In genomic region chr16:84619103-84619460, GRCh38 we compare ENCODE assay signal across 11 cellular contexts. TPM values are rescaled to one million over a fixed set of nuclear protein-coding genes. Genes with fewer than 3 reads are reported as not detected.
DNase-seq lines count a peak whose midpoint lies in the region; ATAC-seq and TF ChIP-seq lines count a peak whose summit lies in the region.
"Had no signal": no experiment of that assay in that cellular context is flagged by ENCODE, and none has a peak within 500 bp of the region (broad histone marks: within the 10 kb centered on the region; RNA-seq: fewer than 3 reads in every experiment).

No MANE protein-coding gene starts in this region.

- POLR2A ChIA-PET in T-cell (lab: Charles Lee), result interaction anchor here in 1 of 2 donors (0.7 kb wide), 1 partner anchor 23 kb away, joined by 4 read pairs; no protein-coding TSS in a partner anchor

- H3K27ac Mint-ChIP-seq in T-cell (peak overlapping the region; percentile 17 to 69), progenitor cell of endocrine pancreas (peak overlapping the region; percentile 35)

- H3K4me1 ChIP-seq in GM23248 (ENCODE audit: insufficient read depth), result peaks cover 16% of the 10 kb centered on the region
- peaks cover 20% of the 10 kb centered on the region for H3K4me1 ChIP-seq in fibroblast of lung (ENCODE audit: control insufficient read depth, extremely low read depth, insufficient read depth, low read length)

- WGBS in GM23248 (ENCODE audit: low coverage in 1 of 2, low lambda C conversion rate in 2 of 2, missing lambda C conversion rate in 2 of 2), 2 experiments, result 44 to 51% methylated on average over 3 of the region's 3 CpGs

- peak overlapping the region; percentile 90 for H3K27ac ChIP-seq in GM23248
- peak overlapping the region; percentile 82 for H3K27ac ChIP-seq in fibroblast of lung (ENCODE audit: insufficient read depth, low read length)

- no peaks in the 10 kb centered on the region for H3K9me3 Mint-ChIP-seq in T-cell
- no peaks in the 10 kb centered on the region for H3K9me3 Mint-ChIP-seq in progenitor cell of endocrine pancreas (ENCODE audit: low read depth)

- H3K9me2 ChIP-seq in GM23248 (ENCODE audit: insufficient read depth), result no peaks in the 10 kb centered on the region

- no peak overlapping the region; the same call in 1 of the 2 replicates for H3K9ac ChIP-seq in GM23248
- no peak overlapping the region for H3K9ac ChIP-seq in fibroblast of lung (ENCODE audit: insufficient read depth, low read length)

- CTCF ChIA-PET in T-cell (lab: Charles Lee), result interaction anchor here in 1 of 2 donors (0.6 to 0.8 kb wide), 3 partner anchors 12 to 111 kb away, joined by 3 to 5 read pairs (median 4); no protein-coding TSS in a partner anchor

- no peak for TF ChIP-seq CTCF in fibroblast of lung (conservative IDR thresholded peaks at IDR 0.05 in 1 of 2, IDR thresholded peaks at IDR 0.05 in 1 of 2; ENCODE audit: low read depth in 1 of 2, low read length in 2 of 2)
- no peak for TF ChIP-seq CTCF in progenitor cell of endocrine pancreas (IDR thresholded peaks at IDR 0.05; ENCODE audit: unreplicated experiment)

- H3K4me3 ChIP-seq in GM23248, result peak overlapping the region; percentile 68
- H3K4me3 ChIP-seq in fibroblast of lung (replicated peaks in 1 of 4; ENCODE audit: control extremely low read depth in 1 of 4, insufficient read depth in 1 of 4, low read depth in 3 of 4, low read length in 4 of 4), result peak overlapping the region in 3 of 4 experiments; percentile 30 to 40 (median 32)

- peaks cover 6% of the 10 kb centered on the region for H3K36me3 Mint-ChIP-seq in T-cell
- H3K36me3 Mint-ChIP-seq in progenitor cell of endocrine pancreas (ENCODE audit: insufficient read depth), result no peaks in the 10 kb centered on the region

- H3K27me3 Mint-ChIP-seq in T-cell (no peaks in the 10 kb centered on the region), progenitor cell of endocrine pancreas (peaks cover 12% of the 10 kb centered on the region)

- H3K79me2 ChIP-seq in GM23248 (ENCODE audit: insufficient read depth), result peaks cover 36% of the 10 kb centered on the region
- peaks cover 38% of the 10 kb centered on the region for H3K79me2 ChIP-seq in fibroblast of lung (ENCODE audit: control insufficient read depth, insufficient read depth, low read length)

- ATAC-seq in T-cell (replicated peaks in 1 of 4) (no peak), GM19397 (IDR thresholded peaks at IDR 0.05; ENCODE audit: unreplicated experiment) (no peak), HG02870 (IDR thresholded peaks at IDR 0.05; ENCODE audit: unreplicated experiment) (no peak), left ventricle myocardium superior (no peak)
- ATAC-seq: left colon had no signal

- H3K4me2 ChIP-seq in GM23248 (ENCODE audit: unreplicated experiment) (peak overlapping the region; percentile 86), fibroblast of lung (ENCODE audit: extremely low read depth, insufficient read depth, low read length) (peak overlapping the region; percentile 83)

- in situ Hi-C loops in GM23248 (cut with MboI), result no loop called here

- DNase-seq in GM23248 (no peak), T-cell (no peak), fibroblast of lung (ENCODE audit: low read depth in 2 of 2) (no peak), progenitor cell of endocrine pancreas (ENCODE audit: low spot score, unreplicated experiment) (no peak), left ventricle myocardium superior (no peak), NAMALWA (ENCODE audit: low spot score) (no peak)
- DNase-seq: esophagus squamous epithelium, left colon, NCI-H1092 treated with DMSO at 0.1 percent for 48 hours had no signal

- intact Hi-C loops in left ventricle myocardium superior (cut with micrococcal nuclease), result no loop called here

- H3K4me1 Mint-ChIP-seq in T-cell (peaks cover 37 to 43% (median 40%) of the 10 kb centered on the region in 3 donors), progenitor cell of endocrine pancreas (ENCODE audit: low read depth) (peaks cover 9% of the 10 kb centered on the region)

- H3K4me3 Mint-ChIP-seq in T-cell (peak overlapping the region; percentile 1 to 94 (median 66)), progenitor cell of endocrine pancreas (ENCODE audit: low read depth) (peak overlapping the region; percentile 59)

- H4K20me1 ChIP-seq in GM23248 (ENCODE audit: insufficient read depth), result no peaks in the 10 kb centered on the region
- no peaks in the 10 kb centered on the region for H4K20me1 ChIP-seq in fibroblast of lung (ENCODE audit: control insufficient read depth, extremely low read depth, insufficient read depth, low read length)

- no peaks in the 10 kb centered on the region for H3K27me3 ChIP-seq in GM23248 (replicated peaks; ENCODE audit: insufficient read depth)
- H3K27me3 ChIP-seq in fibroblast of lung (ENCODE audit: control insufficient read depth, insufficient read depth, low read length), result no peaks in the 10 kb centered on the region

- H3F3A ChIP-seq in GM23248 (ENCODE audit: insufficient read depth), result peaks cover 11% of the 10 kb centered on the region

- H2AFZ ChIP-seq in GM23248 (peak overlapping the region; percentile 71), fibroblast of lung (ENCODE audit: low read length) (no peak overlapping the region)

- H3K36me3 ChIP-seq in GM23248 (ENCODE audit: low read depth), result no peaks in the 10 kb centered on the region
- H3K36me3 ChIP-seq in fibroblast of lung (ENCODE audit: control insufficient read depth, insufficient read depth, low read length), result peaks cover 11% of the 10 kb centered on the region
- H3K36me3 ChIP-seq: esophagus squamous epithelium had no signal

- H3K9me3 ChIP-seq in GM23248 (ENCODE audit: low read depth) (no peaks in the 10 kb centered on the region), fibroblast of lung (ENCODE audit: control insufficient read depth, insufficient read depth, low read depth, low read length) (no peaks in the 10 kb centered on the region)
- H3K9me3 ChIP-seq: esophagus squamous epithelium had no signal

RNA-seq across cellular contexts. Expression of gene COTL1, which starts 1.2 kb away (rescaled TPM):
- total RNA-seq in GM23248 (2014; rRNA removed; shearing (Covaris generic)), result 144 and 145 TPM in 2 replicates
- polyA plus RNA-seq in GM23248 (2016; fragmentation: Nextera tagmentation; extraction: Ambion mirVana) (370 and 399 TPM in 2 replicates), fibroblast of lung (192 and 311 TPM in 2 replicates)
- total RNA-seq in T-cell (100 to 1,000 TPM; 205 to 265 (median 221) TPM), fibroblast of lung (64.5 and 103 TPM in 2 replicates), progenitor cell of endocrine pancreas (37.6 and 40.6 TPM in 2 replicates), left ventricle myocardium superior (11.8 TPM)
- polyA plus RNA-seq in fibroblast of lung (2012), result 351 and 505 TPM in 2 replicates
- polyA minus RNA-seq in fibroblast of lung (ENCODE audit: low replicate concordance), result 310 and 386 TPM in 2 replicates

RNA-seq across cellular contexts. Expression of gene KLHL36, which starts 29.2 kb away (rescaled TPM):
- total RNA-seq in GM23248 (2014; rRNA removed; shearing (Covaris generic)), result 68.0 and 83.9 TPM in 2 replicates
- 18.1 and 20.5 TPM in 2 replicates for polyA plus RNA-seq in GM23248 (2016; fragmentation: Nextera tagmentation; extraction: Ambion mirVana)
- total RNA-seq in T-cell, result 100 to 1,000 TPM in 3 of 5 donors, 10 to 100 TPM in 2; 96.1 to 135 (median 127) TPM
- 71.9 and 83.1 TPM in 2 replicates for total RNA-seq in fibroblast of lung
- polyA plus RNA-seq in fibroblast of lung, result 26.6 and 29.7 TPM in 2 replicates
- polyA plus RNA-seq in fibroblast of lung (2012), result 26.5 and 26.7 TPM in 2 replicates
- 65.6 and 66.2 TPM in 2 replicates for polyA minus RNA-seq in fibroblast of lung (ENCODE audit: low replicate concordance)
- 43.2 and 46.7 TPM in 2 replicates for total RNA-seq in progenitor cell of endocrine pancreas
- 62.5 TPM for total RNA-seq in left ventricle myocardium superior
